ENCODE assay signal across 10 cellular contexts in genomic region chr5:95843733-95844223, GRCh38. TPM values are rescaled to one million over a fixed set of nuclear protein-coding genes. Genes with fewer than 3 reads are reported as not detected.
DNase-seq lines count a peak whose midpoint lies in the region; ATAC-seq and TF ChIP-seq lines count a peak whose summit lies in the region.
"Had no signal": no experiment of that assay in that cellular context is flagged by ENCODE, and none has a peak within 500 bp of the region (broad histone marks: within the 10 kb centered on the region; RNA-seq: fewer than 3 reads in every experiment).

No MANE protein-coding gene starts in this region.

- no peaks in the 10 kb centered on the region for H3K36me3 Mint-ChIP-seq in CD4-positive, alpha-beta memory T cell

- H3K4me1 ChIP-seq in CD4-positive, alpha-beta memory T cell (ENCODE audit: insufficient read depth, low read length): peaks cover 20% of the 10 kb centered on the region
- H3K4me1 ChIP-seq in esophagus muscularis mucosa (peaks cover 3 to 21% (median 13%) of the 10 kb centered on the region in 4 donors), psoas muscle (peaks cover 18% of the 10 kb centered on the region)

- H3K4me1 Mint-ChIP-seq in CD4-positive, alpha-beta memory T cell: peaks cover 16 to 36% (median 25%) of the 10 kb centered on the region in 4 donors

- no peak for TF ChIP-seq POLR2A in esophagus muscularis mucosa (IDR thresholded peaks at IDR 0.05; ENCODE audit: low read depth)

- H3K27ac ChIP-seq in CD4-positive, alpha-beta memory T cell (ENCODE audit: low read depth, low read length): no peak overlapping the region
- peak overlapping the region; percentile 35 for H3K27ac ChIP-seq in KOPT-K1 (ENCODE audit: low read depth, low read length, poor library complexity, severe bottlenecking)
- H3K27ac ChIP-seq in esophagus muscularis mucosa (replicated peaks in 1 of 4): peak overlapping the region in 3 of 4 donors; percentile 3 to 60 (median 13)
- peak overlapping the region; percentile 76 for H3K27ac ChIP-seq in psoas muscle

- POLR2A ChIA-PET in CD4-positive, alpha-beta memory T cell (lab: Charles Lee; ENCODE audit: partially characterized antibody): interaction anchor here (0.7 to 2.3 kb wide), 8 partner anchors 9 to 289 kb away, joined by 3 to 28 read pairs (median 9); partner anchors contain the start of genes ARSK, GLRX, RFESD and SKIC3

- H3K9me3 Mint-ChIP-seq in CD4-positive, alpha-beta memory T cell: no peaks in the 10 kb centered on the region

- intact Hi-C loops in CD4-positive, alpha-beta memory T cell (cut with micrococcal nuclease): loop anchor here (1.0 kb wide), 5 partner anchors 8 to 199 kb away; partner anchors contain the start of gene GLRX
- intact Hi-C loops in esophagus muscularis mucosa (cut with DNase I): loop anchor here (2.0 kb wide), 1 partner anchor 199 kb away; no protein-coding TSS in a partner anchor
- intact Hi-C loops in psoas muscle (cut with DNase I): no loop called here

- peak overlapping the region in 1 of 8 donors; percentile 69 for H3K4me3 Mint-ChIP-seq in CD4-positive, alpha-beta memory T cell

- H3K27ac Mint-ChIP-seq in CD4-positive, alpha-beta memory T cell: peak overlapping the region; percentile 83 to 95 (median 91)

- H3K4me3 ChIP-seq in CD4-positive, alpha-beta memory T cell (ENCODE audit: low read length in 2 of 2): no peak overlapping the region
- H3K4me3 ChIP-seq in esophagus muscularis mucosa (no peak overlapping the region), psoas muscle (peak overlapping the region; percentile 35)
- H3K4me3 ChIP-seq: mucosa of descending colon, Peyer's patch had no signal

- H3K27me3 Mint-ChIP-seq in CD4-positive, alpha-beta memory T cell: no peaks in the 10 kb centered on the region

- H3K9me3 ChIP-seq in CD4-positive, alpha-beta memory T cell (ENCODE audit: control insufficient read depth in 1 of 2, low read length in 2 of 2): no peaks in the 10 kb centered on the region
- no peaks in the 10 kb centered on the region for H3K9me3 ChIP-seq in KOPT-K1 (ENCODE audit: insufficient read depth, low read length, poor library complexity, severe bottlenecking)
- H3K9me3 ChIP-seq in esophagus muscularis mucosa: no peaks in the 10 kb centered on the region
- H3K9me3 ChIP-seq in psoas muscle: no peaks in the 10 kb centered on the region
- H3K9me3 ChIP-seq: mucosa of descending colon, Peyer's patch had no signal

- WGBS in esophagus muscularis mucosa: 65% methylated on average over 3 of the region's 3 CpGs
- 18 to 40% (median 22%) methylated on average over 3 of the region's 3 CpGs for WGBS in psoas muscle, 3 donors

- TF ChIP-seq CTCF in esophagus muscularis mucosa (IDR thresholded peaks at IDR 0.05): no peak
- no peak for TF ChIP-seq CTCF in psoas muscle (IDR thresholded peaks at IDR 0.05)

- CTCF ChIA-PET in CD4-positive, alpha-beta memory T cell (lab: Charles Lee; ENCODE audit: partially characterized antibody): interaction anchor here (0.6 to 24.1 kb wide), 27 partner anchors 8 to 286 kb away, joined by 3 to 902 read pairs (median 4); partner anchors contain the start of genes GLRX and RFESD

- peak; percentile 71 to 80 (median 73) for ATAC-seq in psoas muscle
- ATAC-seq in GM21825 (IDR thresholded peaks at IDR 0.05; ENCODE audit: unreplicated experiment): no peak

- H3K27me3 ChIP-seq in CD4-positive, alpha-beta memory T cell (ENCODE audit: insufficient read depth, low read length): no peaks in the 10 kb centered on the region
- H3K27me3 ChIP-seq in esophagus muscularis mucosa (no peaks in the 10 kb centered on the region), psoas muscle (ENCODE audit: insufficient read depth in 3 of 3, low read length in 2 of 3) (no peaks in the 10 kb centered on the region)
- H3K27me3 ChIP-seq: Peyer's patch had no signal

- no peak for TF ChIP-seq EP300 in esophagus muscularis mucosa (IDR thresholded peaks at IDR 0.05)

- DNase-seq in CD4-positive, alpha-beta memory T cell: no peak
- DNase-seq in esophagus muscularis mucosa (ENCODE audit: extremely low spot score): no peak
- peak in 1 of 2 donors; percentile 55 for DNase-seq in psoas muscle
- no peak for DNase-seq in HPDE6-E6E7 (ENCODE audit: extremely low spot score)
- no peak for DNase-seq in GDM1 (lab: John Stamatoyannopoulos, UW)
- DNase-seq: NCI-H1092 treated with DMSO at 0.1 percent for 48 hours had no signal

- no peaks in the 10 kb centered on the region for H3K36me3 ChIP-seq in CD4-positive, alpha-beta memory T cell (ENCODE audit: insufficient read depth, low read length)
- H3K36me3 ChIP-seq in KOPT-K1 (ENCODE audit: insufficient read depth, low read length) (no peaks in the 10 kb centered on the region), esophagus muscularis mucosa (no peaks in the 10 kb centered on the region), psoas muscle (ENCODE audit: insufficient read depth in 1 of 2, low read depth in 1 of 2) (no peaks in the 10 kb centered on the region)
- H3K36me3 ChIP-seq: Peyer's patch had no signal

RNA-seq across cellular contexts. Expression of gene GLRX, which starts 21.3 kb away (rescaled TPM):
- total RNA-seq in CD4-positive, alpha-beta memory T cell: 10 to 100 TPM; 73.9 to 75.9 TPM
- 100 to 1,000 TPM; 203 to 207 TPM for polyA plus RNA-seq in CD4-positive, alpha-beta memory T cell
- total RNA-seq in esophagus muscularis mucosa: 10 to 100 TPM; 14.1 to 56.0 (median 34.0) TPM
- 100 to 1,000 TPM; 131 to 888 (median 651) TPM for total RNA-seq in psoas muscle
- polyA plus RNA-seq in psoas muscle: 1,000 to 10,000 TPM; 1,121 to 3,024 (median 1,342) TPM

Comparison
In these comparisons a context has a peak if more than half of its experiments do, and no peak if none do; other contexts are left out.
1. intact Hi-C loops: an anchor here in CD4-positive, alpha-beta memory T cell (1.0 kb wide) and esophagus muscularis mucosa (2.0 kb wide); none called in psoas muscle.